In genomic region chr16:2904100-2904921, GRCh38 we compare ENCODE assay signal across 8 cellular contexts. TPM values are rescaled to one million over a fixed set of nuclear protein-coding genes. Genes with fewer than 3 reads are reported as not detected.
DNase-seq lines count a peak whose midpoint lies in the region; ATAC-seq, FAIRE-seq and TF ChIP-seq lines count a peak whose summit lies in the region.

No MANE protein-coding gene starts in this region.

- TF ChIP-seq CTCF in kidney (IDR thresholded peaks at IDR 0.05; ENCODE audit: borderline replicate concordance, extremely low read depth, insufficient read depth) = peak; percentile 92

- no peaks in the 10 kb centered on the region for H3K9me3 Mint-ChIP-seq in central memory CD8-positive, alpha-beta T cell

- H3K36me3 Mint-ChIP-seq in central memory CD8-positive, alpha-beta T cell (ENCODE audit: insufficient read depth) = peaks cover 4% of the 10 kb centered on the region

- intact Hi-C loops in kidney (cut with DNase I) = no loop called here

- peak overlapping the region; percentile 90 to 91 for H3K9ac ChIP-seq in kidney (ENCODE audit: low read length in 2 of 2)

- H3K36me3 ChIP-seq in kidney (ENCODE audit: control insufficient read depth in 1 of 2, insufficient read depth in 2 of 2, low read length in 2 of 2) = no peaks in the 10 kb centered on the region

- H3K4me3 Mint-ChIP-seq in central memory CD8-positive, alpha-beta T cell = peak overlapping the region; percentile 91

- H3K27me3 Mint-ChIP-seq in central memory CD8-positive, alpha-beta T cell = no peaks in the 10 kb centered on the region

- peak; percentile 54 for ATAC-seq in HG03064 (IDR thresholded peaks at IDR 0.05; ENCODE audit: low read depth, unreplicated experiment)
- peak; percentile 61 to 69 for ATAC-seq in activated CD4-positive, CD25-positive, alpha-beta regulatory T cell treated with anti-CD3 and anti-CD28 coated beads, Interleukin-2, amount 50 U/mL, for 24 hours
- ATAC-seq in central memory CD8-positive, alpha-beta T cell (replicated peaks; ENCODE audit: extremely low read depth, poor library complexity, severe bottlenecking) = peak; percentile 66

- peaks cover 4% of the 10 kb centered on the region in 2 donors for H3K4me1 ChIP-seq in kidney (ENCODE audit: control insufficient read depth in 1 of 2, insufficient read depth in 1 of 2, low read depth in 1 of 2, low read length in 2 of 2)

- H3K27ac ChIP-seq in kidney (ENCODE audit: low read depth in 2 of 2, low read length in 2 of 2) = peak overlapping the region; percentile 88 to 94

- DNase-seq in NCI-H1417 (lab: John Stamatoyannopoulos, UW) = peak; percentile 86 to 87 (median 86)
- DNase-seq in NCI-H1417 treated with DMSO at 0.1 percent for 48 hours (lab: John Stamatoyannopoulos, UW) = no peak
- peak; percentile 87 for DNase-seq in NCI-H2227 treated with DMSO at 0.1 percent for 48 hours (lab: John Stamatoyannopoulos, UW)
- DNase-seq in central memory CD8-positive, alpha-beta T cell (ENCODE audit: low spot score in 2 of 2) = peak; percentile 59 to 60
- DNase-seq in kidney = peak; percentile 95
- DNase-seq in stimulated activated CD4-positive, alpha-beta T cell treated with anti-CD3 and anti-CD28 coated beads, Interleukin-12 subunit alpha, Interleukin-12 subunit beta, amount 100 ng/mL, for 48 hours (ENCODE audit: low read depth in 2 of 3, low spot score in 1 of 3) = peak; percentile 65 to 73 (median 65)

- H3K9me3 ChIP-seq in kidney (ENCODE audit: control insufficient read depth in 1 of 2, low read length in 2 of 2) = no peaks in the 10 kb centered on the region

- peaks cover 26% of the 10 kb centered on the region for H3K4me1 Mint-ChIP-seq in central memory CD8-positive, alpha-beta T cell

- peak overlapping the region; percentile 11 for H3K27ac Mint-ChIP-seq in central memory CD8-positive, alpha-beta T cell (ENCODE audit: low read depth)

- no peak for FAIRE-seq in kidney (lab: Jason Lieb, UNC)

- H3K4me3 ChIP-seq in kidney (ENCODE audit: low read length in 2 of 2) = peak overlapping the region; percentile 80 to 82

RNA-seq across cellular contexts. Expression of gene FLYWCH1, which starts 7.4 kb away (rescaled TPM):
- total RNA-seq in kidney = 36.8 TPM
- polyA plus RNA-seq in kidney (ENCODE audit: insufficient read depth, low read depth, low replicate concordance) = 24.5 TPM

RNA-seq across cellular contexts. Expression of gene FLYWCH2, which starts 21.3 kb away (rescaled TPM):
- 31.3 TPM for total RNA-seq in kidney
- 52.5 TPM for polyA plus RNA-seq in kidney (ENCODE audit: insufficient read depth, low read depth, low replicate concordance)

RNA-seq across cellular contexts. Expression of gene PRSS22, which starts 46.3 kb away (rescaled TPM):
- 30.8 TPM for total RNA-seq in kidney
- 11.0 TPM for polyA plus RNA-seq in kidney (ENCODE audit: insufficient read depth, low read depth, low replicate concordance)

RNA-seq across cellular contexts. Expression of gene KREMEN2, which starts 59.8 kb away (rescaled TPM):
- not detected for total RNA-seq in kidney
- polyA plus RNA-seq in kidney (ENCODE audit: insufficient read depth, low read depth, low replicate concordance) = not detected
